In genomic region chr4:83125738-83126141, GRCh38 we compare ENCODE assay signal across 10 cellular contexts. TPM values are rescaled to one million over a fixed set of nuclear protein-coding genes. Genes with fewer than 3 reads are reported as not detected.
DNase-seq lines count a peak whose midpoint lies in the region; ATAC-seq, FAIRE-seq and TF ChIP-seq lines count a peak whose summit lies in the region.
"Had no signal": no experiment of that assay in that cellular context is flagged by ENCODE, and none has a peak within 500 bp of the region (broad histone marks: within the 10 kb centered on the region; RNA-seq: fewer than 3 reads in every experiment).

No MANE protein-coding gene starts in this region.

- no peak overlapping the region for H3K27ac ChIP-seq in HCT116 (ENCODE audit: low read depth, low read length)
- H3K27ac ChIP-seq in small intestine (ENCODE audit: low read depth in 1 of 2, low read length in 1 of 2), result peak overlapping the region in 1 of 2 donors; percentile 54
- no peak overlapping the region for H3K27ac ChIP-seq in vagina
- H3K27ac ChIP-seq: tibial artery had no signal

- no peak overlapping the region for H3K9ac ChIP-seq in HCT116 (ENCODE audit: low read length)

- H3K4me3 ChIP-seq in HCT116 (replicated peaks in 1 of 2; ENCODE audit: low read depth in 1 of 2, low read length in 2 of 2), result no peak overlapping the region
- no peak overlapping the region for H3K4me3 ChIP-seq in small intestine (ENCODE audit: low read depth in 1 of 2, low read length in 2 of 2)
- no peak overlapping the region for H3K4me3 ChIP-seq in vagina
- H3K4me3 ChIP-seq: tibial artery had no signal

- TF ChIP-seq RAD21 in HCT116 (IDR thresholded peaks at IDR 0.05; ENCODE audit: low read depth), result no peak

- H3K4me2 ChIP-seq in HCT116 (ENCODE audit: low read length), result no peak overlapping the region

- no peak for FAIRE-seq in small intestine (lab: Jason Lieb, UNC)

- H3K9me2 ChIP-seq in HCT116 (ENCODE audit: insufficient read depth), result no peaks in the 10 kb centered on the region

- H3K36me3 ChIP-seq in HCT116 (ENCODE audit: control insufficient read depth in 1 of 2, insufficient read depth in 2 of 2, low read length in 2 of 2) (no peaks in the 10 kb centered on the region), small intestine (ENCODE audit: control insufficient read depth in 2 of 2, insufficient read depth in 2 of 2, low read length in 2 of 2) (no peaks in the 10 kb centered on the region), vagina (no peaks in the 10 kb centered on the region)
- H3K36me3 ChIP-seq: tibial artery had no signal

- intact Hi-C loops in HCT116 (cut with micrococcal nuclease), result no loop called here
- intact Hi-C loops in vagina (cut with DNase I), result no loop called here

- H2AFZ ChIP-seq in HCT116 (ENCODE audit: low read depth, low read length, poor library complexity, severe bottlenecking), result peak overlapping the region; percentile 32

- TF ChIP-seq CTCF in HCT116 (IDR thresholded peaks at IDR 0.05 in 2 of 3, conservative IDR thresholded peaks at IDR 0.05 in 1 of 3; ENCODE audit: borderline replicate concordance in 1 of 3, insufficient read depth in 1 of 3, low read depth in 2 of 3, low read length in 2 of 3) (no peak), vagina (IDR thresholded peaks at IDR 0.05) (no peak)

- H3K27me3 ChIP-seq in HCT116 (ENCODE audit: insufficient read depth, low read length) (no peaks in the 10 kb centered on the region), small intestine (ENCODE audit: control insufficient read depth in 2 of 2, insufficient read depth in 2 of 2, low read length in 2 of 2) (no peaks in the 10 kb centered on the region), vagina (no peaks in the 10 kb centered on the region)
- H3K27me3 ChIP-seq: tibial artery had no signal

- no peak for DNase-seq in HCT116 (ENCODE audit: low read depth, low spot score)
- peak in 4 of 5 donors; percentile 22 to 62 (median 41) for DNase-seq in T-helper 1 cell
- DNase-seq in activated gamma-delta T cell (lab: John Stamatoyannopoulos, UW), result peak; percentile 16
- DNase-seq in small intestine, result peak; percentile 84
- no peak for DNase-seq in Kasumi-1 (lab: John Stamatoyannopoulos, UW)
- DNase-seq in NCI-H1092 (lab: John Stamatoyannopoulos, UW), result no peak
- DNase-seq in NCI-H146 treated with DMSO at 0.1 percent for 48 hours (lab: John Stamatoyannopoulos, UW; ENCODE audit: unreplicated experiment), result no peak
- DNase-seq in vagina (ENCODE audit: extremely low spot score in 2 of 2), result no peak
- DNase-seq: tibial artery had no signal

- no peaks in the 10 kb centered on the region for H4K20me1 ChIP-seq in HCT116 (ENCODE audit: insufficient read depth)

- CTCF ChIA-PET in HCT116 (lab: Charles Lee), result no interaction called here

- H3K79me2 ChIP-seq in HCT116 (ENCODE audit: insufficient read depth, low read length), result no peaks in the 10 kb centered on the region

- WGBS in small intestine, 3 donors, result 18 to 59% (median 23%) methylated on average over 9 of the region's 9 CpGs

- BruUV-seq in HCT116 (replicated peaks; lab: Mats Ljungman, UMichigan), result no TSS peak

- peaks cover 0 to 5% of the 10 kb centered on the region in 2 experiments; a peak in 2 of 4 replicates for H3K4me1 ChIP-seq in HCT116 (ENCODE audit: control insufficient read depth in 1 of 2, insufficient read depth in 2 of 2, low read length in 2 of 2)
- peaks cover 0 to 2% of the 10 kb centered on the region in 2 donors for H3K4me1 ChIP-seq in small intestine (ENCODE audit: control insufficient read depth in 2 of 2, insufficient read depth in 1 of 2, low read depth in 1 of 2, low read length in 1 of 2)
- H3K4me1 ChIP-seq in vagina, result no peaks in the 10 kb centered on the region
- H3K4me1 ChIP-seq: tibial artery had no signal

- POLR2A ChIA-PET in HCT116 (lab: Charles Lee), result no interaction called here

- RAD21 ChIA-PET in HCT116 (lab: Charles Lee; ENCODE audit: low non-redundant PET in 1 of 2, low total read pairs in 2 of 2, uncharacterized antibody in 2 of 2, unreplicated experiment in 2 of 2), result no interaction called here

- H3K9me3 ChIP-seq in HCT116 (ENCODE audit: control insufficient read depth in 1 of 2, insufficient read depth in 1 of 2, low read depth in 1 of 2, low read length in 2 of 2) (no peaks in the 10 kb centered on the region), small intestine (ENCODE audit: control insufficient read depth, low read depth) (no peaks in the 10 kb centered on the region), vagina (no peaks in the 10 kb centered on the region)
- H3K9me3 ChIP-seq: tibial artery had no signal

- ATAC-seq in HCT116, result no peak
- ATAC-seq: esophagus mucosa had no signal

- TF ChIP-seq POLR2A in HCT116 (IDR thresholded peaks at IDR 0.05; ENCODE audit: borderline replicate concordance, extremely low read depth, insufficient read depth, insufficient read length) (no peak), vagina (IDR thresholded peaks at IDR 0.05) (no peak)

TF ChIP-seq in HCT116, 20 proteins besides CTCF, POLR2A, EP300 and RAD21:
- TF ChIP-seq SRF (IDR thresholded peaks at IDR 0.05; ENCODE audit: low read depth) (no peak), ATF3 (IDR thresholded peaks at IDR 0.05) (no peak), EZH2phosphoT487 (IDR thresholded peaks at IDR 0.05; ENCODE audit: borderline replicate concordance) (no peak), SP1 (IDR thresholded peaks at IDR 0.05; ENCODE audit: low read depth) (no peak), ELF1 (IDR thresholded peaks at IDR 0.05; ENCODE audit: borderline replicate concordance, low read depth) (no peak), ZFX (IDR thresholded peaks at IDR 0.05) (no peak), FOSL1 (IDR thresholded peaks at IDR 0.05; ENCODE audit: low read depth) (no peak), JUND (IDR thresholded peaks at IDR 0.05) (no peak), MAX (IDR thresholded peaks at IDR 0.05) (no peak), CBX3 (IDR thresholded peaks at IDR 0.05; ENCODE audit: low read depth) (no peak), EGR1 (IDR thresholded peaks at IDR 0.05; ENCODE audit: low read depth) (no peak), EZH2 (IDR thresholded peaks at IDR 0.05) (no peak), REST (IDR thresholded peaks at IDR 0.05; ENCODE audit: low read depth) (no peak), SIN3A (IDR thresholded peaks at IDR 0.05; ENCODE audit: low read depth) (no peak)

RNA-seq across cellular contexts. Expression of gene PLAC8, which starts 11.2 kb away (rescaled TPM):
- 0.61 TPM for total RNA-seq in HCT116 (2021; ENCODE audit: unreplicated experiment)
- polyA plus RNA-seq in HCT116 (2012), result 0.17 and 0.57 TPM in 2 replicates
- 100 to 1,000 TPM; 106 to 309 (median 222) TPM for polyA plus RNA-seq in small intestine
- total RNA-seq in vagina, result not detected

Comparison
In these comparisons a context has a peak if more than half of its experiments do, and no peak if none do; other contexts are left out.
1. DNase-seq: peak in T-helper 1 cell (4 of 5), activated gamma-delta T cell (single experiment) and small intestine (single experiment); none in HCT116 (single experiment), Kasumi-1 (0 of 2), NCI-H1092 (single experiment), NCI-H146 treated with DMSO at 0.1 percent for 48 hours (single experiment) and vagina (0 of 2).